Comparison of ENCODE assay signal across 34 cellular contexts in the genomic region with DNA sequence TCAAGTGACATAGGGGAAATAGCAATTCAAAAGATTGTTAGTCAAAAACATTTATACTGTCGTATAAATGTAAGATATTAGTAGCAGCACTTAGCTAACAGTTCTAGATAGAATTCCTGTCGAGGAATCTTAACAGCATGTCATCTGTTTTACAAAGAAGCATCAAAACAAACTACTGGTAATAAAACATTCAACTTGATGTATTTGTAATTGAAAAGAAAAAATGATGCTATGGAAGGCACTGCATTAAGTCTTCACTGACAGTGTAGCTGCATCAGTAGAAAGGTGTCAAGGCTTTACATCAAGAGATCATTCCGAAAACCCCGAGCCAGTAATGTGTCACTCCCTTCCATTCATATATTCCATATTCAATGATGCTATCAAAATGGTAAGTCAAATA.
"Had no signal": no experiment of that assay in that cellular context is flagged by ENCODE, and none has a peak within 500 bp of the region (broad histone marks: within the 10 kb centered on the region; RNA-seq: fewer than 3 reads in every experiment).

No MANE protein-coding gene starts in this region.

- H3K9ac ChIP-seq: KMS-11 had no signal

- H3K9me3 ChIP-seq: MG63 had no signal

- H3K27ac ChIP-seq: KMS-11 had no signal

- H3K4me3 ChIP-seq: MG63 had no signal

- DNase-seq: Karpas-422, Kasumi-1, MG63, MM.1S, MV-4-11, NCI-H1048, NCI-H1092, NCI-H1092 treated with DMSO at 0.1 percent for 48 hours, NCI-H1105, NCI-H1105 treated with DMSO at 0.1 percent for 48 hours, NCI-H1417, NCI-H1417 treated with DMSO at 0.1 percent for 48 hours, NCI-H1436, NCI-H1436 treated with DMSO at 0.1 percent for 48 hours, NCI-H146, NCI-H1694, NCI-H1694 treated with DMSO at 0.1 percent for 48 hours, NCI-H187, NCI-H187 treated with DMSO at 0.1 percent for 48 hours, NCI-H1930, NCI-H2029, NCI-H2029 treated with DMSO at 0.1 percent for 48 hours, NCI-H2081, NCI-H2081 treated with DMSO at 0.1 percent for 48 hours, NCI-H2107, NCI-H2171, NCI-H2171 treated with DMSO at 0.1 percent for 48 hours, NCI-H2227 treated with DMSO at 0.1 percent for 48 hours, NCI-H226, NCI-H345, NCI-H446, NCI-H446 treated with DMSO at 0.1 percent for 48 hours, NCI-H510A had no signal

- H3K36me3 ChIP-seq: MG63 had no signal

- H3K27me3 ChIP-seq: MG63 had no signal

- H3K4me2 ChIP-seq: KMS-11 had no signal
